24 cellular contexts compared by ENCODE assay signal in genomic region chr2:63525905-63526304, GRCh38.
"Had no signal": no experiment of that assay in that cellular context is flagged by ENCODE, and none has a peak within 500 bp of the region (broad histone marks: within the 10 kb centered on the region; RNA-seq: fewer than 3 reads in every experiment).

No MANE protein-coding gene starts in this region.

- DNase-seq: effector CD8-positive, alpha-beta T cell; endodermal cell; foreskin fibroblast; gastrocnemius medialis; head of caudate nucleus; left ventricle myocardium superior; lower lobe of right lung; naive thymus-derived CD8-positive, alpha-beta T cell; nephron progenitor cell; nucleus accumbens; right cardiac atrium; sigmoid colon; stimulated activated CD4-positive, alpha-beta T cell treated with anti-CD3 and anti-CD28 coated beads, Interleukin-2, amount 100 ng/mL, for 24 hours; stimulated activated CD4-positive, alpha-beta T cell treated with anti-CD3 and anti-CD28 coated beads, Interleukin-4, amount 100 ng/mL, for 24 hours; stimulated activated naive CD4-positive, alpha-beta T cell treated with Interleukin-2 at 50 U/mL for 16 hours; stomach; thyroid gland; trophoblast cell had no signal

- FAIRE-seq: keratinocyte had no signal

- ATAC-seq: esophagus mucosa; gastrocnemius medialis; left ventricle myocardium superior; lower lobe of right lung; naive thymus-derived CD8-positive, alpha-beta T cell; right cardiac atrium; stimulated activated effector memory CD8-positive, alpha-beta T cell treated with anti-CD3 and anti-CD28 coated beads, Interleukin-12 subunit alpha, Interleukin-12 subunit beta, amount 100 ng/mL, for 72 hours had no signal

- H3K9me3 ChIP-seq: prostate gland, thyroid gland had no signal

- H3K36me3 ChIP-seq: gastrocnemius medialis, lower lobe of right lung, prostate gland, sigmoid colon, stomach, thyroid gland, vagina had no signal

- H3K27me3 ChIP-seq: gastrocnemius medialis, sigmoid colon, stomach, thyroid gland, vagina had no signal

- H3K4me3 ChIP-seq: gastrocnemius medialis, lower lobe of right lung, prostate gland, sigmoid colon, stomach, thyroid gland, vagina had no signal

- H3K27ac ChIP-seq: epithelial cell of prostate, gastrocnemius medialis, lower lobe of right lung, prostate gland, sigmoid colon, stomach, thyroid gland, vagina had no signal

- H3K4me1 ChIP-seq: gastrocnemius medialis, lower lobe of right lung, prostate gland, sigmoid colon, stomach, thyroid gland, vagina had no signal
